8 cellular contexts compared by ENCODE assay signal in genomic region chr19:13978306-13978705, GRCh38. TPM values are rescaled to one million over a fixed set of nuclear protein-coding genes. Genes with fewer than 3 reads are reported as not detected.
DNase-seq lines count a peak whose midpoint lies in the region; ATAC-seq and TF ChIP-seq lines count a peak whose summit lies in the region.

No MANE protein-coding gene starts in this region.

- peak overlapping the region; percentile 26 for H3K9ac ChIP-seq in endocrine pancreas (ENCODE audit: control insufficient read depth, insufficient read depth, low read length)

- H3K36me3 ChIP-seq in endocrine pancreas (ENCODE audit: control insufficient read depth, insufficient read depth, low read length) (no peaks in the 10 kb centered on the region), uterus (no peaks in the 10 kb centered on the region)

- ATAC-seq in HG03565 (IDR thresholded peaks at IDR 0.05; ENCODE audit: unreplicated experiment) (no peak), GM21360 (IDR thresholded peaks at IDR 0.05; ENCODE audit: unreplicated experiment) (no peak)

- H3K27me3 ChIP-seq in endocrine pancreas (ENCODE audit: control insufficient read depth, insufficient read depth, low read length) (no peaks in the 10 kb centered on the region), uterus (no peaks in the 10 kb centered on the region)

- TF ChIP-seq CTCF in uterus (IDR thresholded peaks at IDR 0.05): no peak

- intact Hi-C loops in uterus (cut with DNase I; ENCODE audit: low total_unique reads): no loop called here

- TF ChIP-seq POLR2A in uterus (IDR thresholded peaks at IDR 0.05): peak in 1 of 2 donors; percentile 15

- H3K9me3 ChIP-seq in endocrine pancreas (ENCODE audit: control insufficient read depth, low read length) (no peaks in the 10 kb centered on the region), uterus (no peaks in the 10 kb centered on the region)

- H3K4me1 ChIP-seq in endocrine pancreas (ENCODE audit: control insufficient read depth, insufficient read depth, low read length): no peaks in the 10 kb centered on the region
- peaks cover 0 to 6% of the 10 kb centered on the region in 2 donors for H3K4me1 ChIP-seq in uterus

- peak; percentile 96 for DNase-seq in CMK (ENCODE audit: low read depth)
- peak; percentile 73 for DNase-seq in NCI-H748 treated with DMSO at 0.1 percent for 48 hours (lab: John Stamatoyannopoulos, UW)
- peak; percentile 24 for DNase-seq in midbrain (lab: John Stamatoyannopoulos, UW)
- peak; percentile 91 to 92 for DNase-seq in uterus
- no peak for DNase-seq in COLO829 (ENCODE audit: low spot score)

- H3K4me3 ChIP-seq in endocrine pancreas (ENCODE audit: control insufficient read depth, insufficient read depth, low read length) (no peak overlapping the region), uterus (peak overlapping the region; percentile 26 to 53)

- peak overlapping the region; percentile 69 to 83 for H3K27ac ChIP-seq in uterus

RNA-seq across cellular contexts. Expression of gene DCAF15, which starts 26.0 kb away (rescaled TPM):
- total RNA-seq in uterus: 10 to 100 TPM; 11.2 to 39.6 (median 20.1) TPM

RNA-seq across cellular contexts. Expression of gene RFX1, which starts 27.8 kb away (rescaled TPM):
- total RNA-seq in uterus: 10 to 100 TPM in 1 of 4 donors, 1 to 10 TPM in 2, under 1 TPM in 1; 0.26 to 14.1 (median 4.1) TPM

RNA-seq across cellular contexts. Expression of gene PODNL1, which starts 40.1 kb away (rescaled TPM):
- under 1 TPM in 2 of 4 donors, not detected in 2; 0.55 to 0.98 TPM for total RNA-seq in uterus

RNA-seq across cellular contexts. Expression of gene RLN3, which starts 49.6 kb away (rescaled TPM):
- total RNA-seq in uterus: not detected

RNA-seq across cellular contexts. Expression of gene IL27RA, which starts 53.3 kb away (rescaled TPM):
- total RNA-seq in uterus: 1 to 10 TPM; 1.0 to 10.0 (median 3.7) TPM
